Comparison of ENCODE assay signal across 10 cellular contexts in genomic region chr7:2012981-2013380, GRCh38.
DNase-seq lines count a peak whose midpoint lies in the region; ATAC-seq and TF ChIP-seq lines count a peak whose summit lies in the region.
"Had no signal": no experiment of that assay in that cellular context is flagged by ENCODE, and none has a peak within 500 bp of the region (broad histone marks: within the 10 kb centered on the region; RNA-seq: fewer than 3 reads in every experiment).

No MANE protein-coding gene starts in this region.

- TF ChIP-seq CTCF in HEK293 (tag by site-specific recombination; IDR thresholded peaks at IDR 0.05) (no peak), brain (conservative IDR thresholded peaks at IDR 0.05) (no peak), lower lobe of right lung (IDR thresholded peaks at IDR 0.05) (no peak)

- peaks cover 4% of the 10 kb centered on the region for H3K36me3 Mint-ChIP-seq in brain
- peaks cover 8% of the 10 kb centered on the region for H3K36me3 Mint-ChIP-seq in activated T-helper 17 cell treated with anti-CD3 and anti-CD28 coated beads, Interleukin-2, amount 50 U/mL, for 72 hours (ENCODE audit: low read depth)

- CTCF ChIA-PET in HEK293 (lab: Yijun Ruan, JAX): interaction anchor here (0.6 kb wide), 1 partner anchor 242 kb away, joined by 3 read pairs; no protein-coding TSS in a partner anchor

- H3K36me3 ChIP-seq in HEK293 (ENCODE audit: control insufficient read depth in 2 of 2, insufficient read depth in 1 of 2, low read length in 2 of 2) (peaks cover 0 to 20% of the 10 kb centered on the region in 2 experiments; a peak in 1 of 3 replicates), lower lobe of right lung (peaks cover 8% of the 10 kb centered on the region)

- no peaks in the 10 kb centered on the region for H3K9me3 ChIP-seq in HEK293 (ENCODE audit: control insufficient read depth, insufficient read depth, low read depth, low read length)
- no peaks in the 10 kb centered on the region for H3K9me3 ChIP-seq in lower lobe of right lung

- H3K27ac Mint-ChIP-seq in brain: peak overlapping the region; percentile 34 to 88 (median 72)
- H3K27ac Mint-ChIP-seq in activated T-helper 17 cell treated with anti-CD3 and anti-CD28 coated beads, Interleukin-2, amount 50 U/mL, for 72 hours: no peak overlapping the region
- H3K27ac Mint-ChIP-seq: CD4-positive, alpha-beta T cell had no signal

- H3K27me3 Mint-ChIP-seq in brain: no peaks in the 10 kb centered on the region
- no peaks in the 10 kb centered on the region for H3K27me3 Mint-ChIP-seq in activated T-helper 17 cell treated with anti-CD3 and anti-CD28 coated beads, Interleukin-2, amount 50 U/mL, for 72 hours
- H3K27me3 Mint-ChIP-seq: CD4-positive, alpha-beta T cell; dendritic cell treated with granulocyte-macrophage colony-stimulating factor and Interleukin-4, amounts not matched to agents 40 ng/mL and 50 ng/mL, for 4 days had no signal

- intact Hi-C loops in lower lobe of right lung (cut with DNase I): no loop called here

- no peaks in the 10 kb centered on the region for H3K9me3 Mint-ChIP-seq in brain
- H3K9me3 Mint-ChIP-seq in activated T-helper 17 cell treated with anti-CD3 and anti-CD28 coated beads, Interleukin-2, amount 50 U/mL, for 72 hours: no peaks in the 10 kb centered on the region
- H3K9me3 Mint-ChIP-seq: CD4-positive, alpha-beta T cell; dendritic cell treated with granulocyte-macrophage colony-stimulating factor and Interleukin-4, amounts not matched to agents 40 ng/mL and 50 ng/mL, for 4 days had no signal

- H3K27ac ChIP-seq in HEK293 (ENCODE audit: extremely low read depth, low read depth, low read length): no peak overlapping the region
- no peak overlapping the region for H3K27ac ChIP-seq in lower lobe of right lung

- H3K4me3 ChIP-seq in HEK293 (ENCODE audit: low read depth, low read length): no peak overlapping the region
- H3K4me3 ChIP-seq in lower lobe of right lung: no peak overlapping the region

- no peak overlapping the region for H3K4me3 Mint-ChIP-seq in brain
- H3K4me3 Mint-ChIP-seq in activated T-helper 17 cell treated with anti-CD3 and anti-CD28 coated beads, Interleukin-2, amount 50 U/mL, for 72 hours: no peak overlapping the region
- H3K4me3 Mint-ChIP-seq: CD4-positive, alpha-beta T cell; dendritic cell treated with granulocyte-macrophage colony-stimulating factor and Interleukin-4, amounts not matched to agents 40 ng/mL and 50 ng/mL, for 4 days had no signal

- H3K27me3 ChIP-seq in lower lobe of right lung (ENCODE audit: low read depth): no peaks in the 10 kb centered on the region

- peaks cover 49% of the 10 kb centered on the region for H3K4me1 Mint-ChIP-seq in brain
- no peaks in the 10 kb centered on the region for H3K4me1 Mint-ChIP-seq in activated T-helper 17 cell treated with anti-CD3 and anti-CD28 coated beads, Interleukin-2, amount 50 U/mL, for 72 hours

- ATAC-seq in lower lobe of right lung (no peak), HG03520 (IDR thresholded peaks at IDR 0.05; ENCODE audit: unreplicated experiment) (no peak)
- no peak for ATAC-seq in activated T-helper 17 cell treated with anti-CD3 and anti-CD28 coated beads, Interleukin-2, amount 50 U/mL, for 72 hours (replicated peaks)
- ATAC-seq in activated CD4-positive, CD25-positive, alpha-beta regulatory T cell treated with anti-CD3 and anti-CD28 coated beads, Interleukin-2, amount 50 U/mL, for 24 hours: no peak

- H3K4me1 ChIP-seq in HEK293 (ENCODE audit: control insufficient read depth, insufficient read depth, low read length) (no peaks in the 10 kb centered on the region), lower lobe of right lung (no peaks in the 10 kb centered on the region)

- POLR2A ChIA-PET in HEK293 (lab: Yijun Ruan, JAX): no interaction called here

- peak; percentile 76 for DNase-seq in AG08395 (ENCODE audit: low spot score)
- peak; percentile 32 for DNase-seq in lower lobe of right lung
- no peak for DNase-seq in NCI-H226
- DNase-seq: CD4-positive, alpha-beta T cell had no signal

TF ChIP-seq in HEK293, 187 proteins besides CTCF, POLR2A, EP300 and RAD21:
- TF ChIP-seq KLF1 (tag by site-specific recombination; IDR thresholded peaks at IDR 0.05): no peak
- TF ChIP-seq ZNF473 (tag by site-specific recombination; IDR thresholded peaks at IDR 0.05): no peak
- peak; percentile 84 for TF ChIP-seq ZIC2 (tag by site-specific recombination; IDR thresholded peaks at IDR 0.05)
